Comparison of ENCODE assay signal across 19 cellular contexts in the genomic region with DNA sequence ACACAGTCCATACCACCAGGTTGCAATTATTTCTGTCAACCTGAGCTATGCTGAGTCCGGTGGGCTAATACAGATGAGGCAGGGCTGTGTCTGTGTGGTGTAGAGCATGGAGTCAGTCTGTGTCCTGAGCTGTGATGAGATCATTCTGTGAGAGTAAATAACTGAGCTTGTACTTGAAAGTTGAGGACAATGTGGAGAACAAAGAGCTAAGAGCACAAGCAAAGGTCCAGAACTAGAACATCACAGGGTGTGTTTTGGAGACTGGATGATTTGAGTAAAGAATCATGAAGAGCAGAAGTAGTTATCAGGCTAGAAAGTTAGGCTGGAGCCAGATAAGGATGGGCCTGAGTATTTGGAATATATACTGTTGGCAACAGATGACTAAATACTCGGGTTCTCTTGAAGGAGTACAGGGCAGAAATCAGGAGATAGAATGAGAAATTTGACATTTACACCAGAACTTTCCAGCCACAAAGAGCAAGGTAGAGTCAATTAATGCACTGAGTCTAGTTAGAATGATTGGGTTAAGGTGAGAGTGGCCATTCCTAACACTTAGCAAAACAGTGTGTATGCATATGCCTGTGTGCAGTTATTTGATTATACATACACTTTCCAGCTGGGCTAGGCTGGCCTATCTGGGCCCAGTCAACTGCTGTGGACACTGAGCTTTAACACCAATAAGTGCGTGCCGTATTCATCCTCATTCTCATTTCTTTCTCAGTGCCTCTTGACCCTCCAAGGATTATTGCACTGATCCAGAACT. TPM values are rescaled to one million over a fixed set of nuclear protein-coding genes. Genes with fewer than 3 reads are reported as not detected.
DNase-seq lines count a peak whose midpoint lies in the region; ATAC-seq, FAIRE-seq and TF ChIP-seq lines count a peak whose summit lies in the region.
"Had no signal": no experiment of that assay in that cellular context is flagged by ENCODE, and none has a peak within 500 bp of the region (broad histone marks: within the 10 kb centered on the region; RNA-seq: fewer than 3 reads in every experiment).

No MANE protein-coding gene starts in this region.

- no peaks in the 10 kb centered on the region for H4K20me1 ChIP-seq in astrocyte (ENCODE audit: insufficient read depth, low read length)

- peak; percentile 10 for ATAC-seq in left lobe of liver
- ATAC-seq: psoas muscle; stimulated activated naive CD8-positive, alpha-beta T cell treated with anti-CD3 and anti-CD28 coated beads, Interleukin-15, Interleukin-2, amounts not matched to agents 100 U/mL and 50 U/mL, for 24 hours; upper lobe of right lung had no signal

- H3K79me2 ChIP-seq in astrocyte (ENCODE audit: insufficient read depth, low read length), result no peaks in the 10 kb centered on the region

- H3K9ac ChIP-seq in astrocyte (ENCODE audit: low read length), result no peak overlapping the region
- no peak overlapping the region for H3K9ac ChIP-seq in skeletal muscle tissue (ENCODE audit: low read depth in 1 of 3, low read length in 3 of 3)

- H3K9me3 Mint-ChIP-seq in astrocyte (ENCODE audit: unreplicated experiment), result peaks cover 3% of the 10 kb centered on the region
- H3K9me3 Mint-ChIP-seq: HFFc6; T-helper 1 cell treated with Interleukin-12 subunit alpha and Interleukin-12 subunit beta and Interleukin-4 antibody, amounts not matched to agents 30 μg/mL and 1 μg/mL, for 36 hours had no signal

- FAIRE-seq in astrocyte (lab: Jason Lieb, UNC), result no peak
- FAIRE-seq: A204.1 had no signal

- H3K4me3 ChIP-seq in astrocyte (ENCODE audit: insufficient read depth, low read depth, low read length) (no peak overlapping the region), skeletal muscle tissue (ENCODE audit: low read length in 3 of 3) (no peak overlapping the region)
- H3K4me3 ChIP-seq: coronary artery, psoas muscle, upper lobe of right lung had no signal

- H3K27me3 Mint-ChIP-seq in astrocyte (ENCODE audit: low read depth, unreplicated experiment), result no peaks in the 10 kb centered on the region

- no peak overlapping the region for H3K27ac ChIP-seq in astrocyte (ENCODE audit: low read depth, low read length)
- H3K27ac ChIP-seq in skeletal muscle tissue (ENCODE audit: low read depth, low read length), result peak overlapping the region; percentile 62
- H3K27ac ChIP-seq: psoas muscle, upper lobe of right lung had no signal

- H3K4me1 ChIP-seq in astrocyte (ENCODE audit: insufficient read depth, low read length), result peaks cover 12% of the 10 kb centered on the region
- H3K4me1 ChIP-seq in skeletal muscle tissue (ENCODE audit: control insufficient read depth in 3 of 3, insufficient read depth in 3 of 3, low read length in 3 of 3), result peaks cover 4 to 15% (median 5%) of the 10 kb centered on the region in 3 donors
- H3K4me1 ChIP-seq: upper lobe of right lung had no signal

- peaks cover 1% of the 10 kb centered on the region for H3K4me1 Mint-ChIP-seq in astrocyte (ENCODE audit: low read depth, unreplicated experiment)
- H3K4me1 Mint-ChIP-seq: nephron had no signal

- H2AFZ ChIP-seq in astrocyte (ENCODE audit: low read depth, low read length), result no peak overlapping the region

- no peaks in the 10 kb centered on the region for H3K36me3 ChIP-seq in astrocyte (ENCODE audit: insufficient read depth, low read length)
- no peaks in the 10 kb centered on the region for H3K36me3 ChIP-seq in skeletal muscle tissue (ENCODE audit: control insufficient read depth in 3 of 3, insufficient read depth in 3 of 3, low read length in 3 of 3)
- H3K36me3 ChIP-seq: upper lobe of right lung had no signal

- H3K4me3 Mint-ChIP-seq in astrocyte (ENCODE audit: unreplicated experiment), result no peak overlapping the region
- H3K4me3 Mint-ChIP-seq: HFFc6; nephron; T-helper 1 cell treated with Interleukin-12 subunit alpha and Interleukin-12 subunit beta and Interleukin-4 antibody, amounts not matched to agents 30 μg/mL and 1 μg/mL, for 36 hours had no signal

- peak overlapping the region; percentile 45 for H3K4me2 ChIP-seq in astrocyte (ENCODE audit: low read length)

- TF ChIP-seq CTCF in astrocyte (IDR thresholded peaks at IDR 0.05; ENCODE audit: insufficient read depth, low read depth, low read length), result no peak

- no peaks in the 10 kb centered on the region for H3K9me3 ChIP-seq in astrocyte (ENCODE audit: insufficient read depth, low read depth, low read length)
- H3K9me3 ChIP-seq in skeletal muscle tissue (ENCODE audit: control insufficient read depth in 3 of 3, low read length in 3 of 3), result no peaks in the 10 kb centered on the region
- H3K9me3 ChIP-seq: psoas muscle, upper lobe of right lung had no signal

- H3K36me3 Mint-ChIP-seq in astrocyte (ENCODE audit: low read depth, unreplicated experiment), result no peaks in the 10 kb centered on the region

- no peak overlapping the region for H3K27ac Mint-ChIP-seq in astrocyte (ENCODE audit: unreplicated experiment)
- H3K27ac Mint-ChIP-seq: HFFc6; nephron; T-helper 1 cell treated with Interleukin-12 subunit alpha and Interleukin-12 subunit beta and Interleukin-4 antibody, amounts not matched to agents 30 μg/mL and 1 μg/mL, for 36 hours had no signal

- DNase-seq in NCI-H510A treated with DMSO at 0.1 percent for 48 hours (lab: John Stamatoyannopoulos, UW) (peak; percentile 36), NCI-H510A (lab: John Stamatoyannopoulos, UW) (no peak), astrocyte (ENCODE audit: low read depth) (peak; percentile 9), left lobe of liver (ENCODE audit: low spot score) (no peak), GM19238 (ENCODE audit: insufficient read length, low spot score) (no peak), NCI-H1694 (lab: John Stamatoyannopoulos, UW) (no peak), A172 (ENCODE audit: low spot score) (no peak)
- DNase-seq: HFFc6; mesendoderm; NCI-H1694 treated with DMSO at 0.1 percent for 48 hours; NCI-H446; psoas muscle; stimulated activated naive CD8-positive, alpha-beta T cell treated with anti-CD3 and anti-CD28 coated beads, Interleukin-15, Interleukin-2, amounts not matched to agents 100 U/mL and 50 U/mL, for 24 hours; upper lobe of right lung had no signal

- H3K27me3 ChIP-seq in astrocyte (ENCODE audit: insufficient read depth, low read length) (no peaks in the 10 kb centered on the region), skeletal muscle tissue (ENCODE audit: control insufficient read depth in 3 of 3, insufficient read depth in 3 of 3, low read length in 3 of 3) (no peaks in the 10 kb centered on the region)
- H3K27me3 ChIP-seq: upper lobe of right lung had no signal

RNA-seq across cellular contexts. Expression of a gene that starts 48.8 kb away (rescaled TPM):
- total RNA-seq in astrocyte, result 6.8 and 8.9 TPM in 2 replicates
- total RNA-seq in left lobe of liver, result 51.9 TPM
- 11.0 TPM for total RNA-seq in skeletal muscle tissue
- total RNA-seq in A172 (2014; rRNA removed; shearing (Covaris generic)), result 3.0 and 3.1 TPM in 2 replicates

RNA-seq across cellular contexts. Expression of a gene that starts 48.8 kb away (rescaled TPM):
- total RNA-seq in astrocyte (99.4 and 102 TPM in 2 replicates), left lobe of liver (33.1 TPM), skeletal muscle tissue (30.8 TPM)
- total RNA-seq in A172 (2014; rRNA removed; shearing (Covaris generic)), result 62.6 and 64.1 TPM in 2 replicates

Comparison
In these comparisons a context has a peak if more than half of its experiments do, and no peak if none do; other contexts are left out.
1. DNase-seq: peak in NCI-H510A treated with DMSO at 0.1 percent for 48 hours (single experiment) and astrocyte (single experiment); none in NCI-H510A (single experiment), left lobe of liver (single experiment), GM19238 (single experiment), NCI-H1694 (single experiment) and A172 (single experiment).